In genomic region chr5:57171818-57172465, GRCh38 we compare ENCODE assay signal across 8 cellular contexts. TPM values are rescaled to one million over a fixed set of nuclear protein-coding genes. Genes with fewer than 3 reads are reported as not detected.
DNase-seq lines count a peak whose midpoint lies in the region; ATAC-seq and TF ChIP-seq lines count a peak whose summit lies in the region.

No MANE protein-coding gene starts in this region.

- intact Hi-C loops in dorsolateral prefrontal cortex (cut with DNase I) = loop anchor here (2.0 to 10.0 kb wide), 5 partner anchors 47 to 1180 kb away; partner anchors contain the start of genes IL6ST (in 1 of the 2), MAP3K1 (in 1 of the 2) and MIER3 (in 1 of the 2)

- no peaks in the 10 kb centered on the region for H3K27me3 ChIP-seq in DOHH2 (ENCODE audit: control insufficient read depth, low read length)
- no peaks in the 10 kb centered on the region for H3K27me3 ChIP-seq in dorsolateral prefrontal cortex
- no peaks in the 10 kb centered on the region for H3K27me3 ChIP-seq in neuron (ENCODE audit: insufficient read depth, low read length)

- no peak for ATAC-seq in HG03442 (IDR thresholded peaks at IDR 0.05; ENCODE audit: unreplicated experiment)

- H3K4me3 ChIP-seq in DOHH2 (ENCODE audit: low read length) (peak overlapping the region; percentile 76), dorsolateral prefrontal cortex (peak overlapping the region; percentile 66 to 100 (median 92)), neuron (ENCODE audit: low read length) (peak overlapping the region; percentile 62)

- peaks cover 15% of the 10 kb centered on the region for H3F3A ChIP-seq in DOHH2 (ENCODE audit: control insufficient read depth, insufficient read depth)

- peak overlapping the region; percentile 74 for H2AFZ ChIP-seq in neuron (ENCODE audit: low read depth, low read length)

- H3K27ac ChIP-seq in DOHH2 (ENCODE audit: low read depth, low read length) = peak overlapping the region; percentile 83
- H3K27ac ChIP-seq in dorsolateral prefrontal cortex = peak overlapping the region in 51 of 59 donors; percentile 92 to 100 (median 100)

- no peaks in the 10 kb centered on the region for H3K9me2 ChIP-seq in DOHH2 (replicated peaks; ENCODE audit: control insufficient read depth, low read length)

- peaks cover 30% of the 10 kb centered on the region for H3K36me3 ChIP-seq in DOHH2 (ENCODE audit: control insufficient read depth, low read length)
- peaks cover under 1% of the 10 kb centered on the region for H3K36me3 ChIP-seq in neuron (ENCODE audit: insufficient read depth, low read length)

- peak; percentile 40 for DNase-seq in RPMI7951 (ENCODE audit: low read depth)
- no peak for DNase-seq in dorsolateral prefrontal cortex
- no peak for DNase-seq in central memory CD4-positive, alpha-beta T cell
- DNase-seq in superior temporal gyrus (ENCODE audit: extremely low spot score) = no peak
- DNase-seq in COLO829 (ENCODE audit: low spot score) = no peak

- peaks cover 42% of the 10 kb centered on the region for H3K79me2 ChIP-seq in DOHH2 (ENCODE audit: control insufficient read depth, low read length)

- H3K4me2 ChIP-seq in DOHH2 (ENCODE audit: low read length) = peak overlapping the region; percentile 70

- H3K4me1 ChIP-seq in DOHH2 (ENCODE audit: control insufficient read depth, low read length) (peaks cover 6% of the 10 kb centered on the region), neuron (ENCODE audit: insufficient read depth, low read length) (peaks cover 6% of the 10 kb centered on the region)

- peaks cover 11% of the 10 kb centered on the region for H4K20me1 ChIP-seq in DOHH2 (ENCODE audit: control insufficient read depth, insufficient read depth, low read depth, low read length)

- no peaks in the 10 kb centered on the region for H3K9me3 ChIP-seq in DOHH2 (ENCODE audit: control insufficient read depth, insufficient read depth, low read length)
- no peaks in the 10 kb centered on the region for H3K9me3 ChIP-seq in neuron (ENCODE audit: low read length)

- no peak for TF ChIP-seq CTCF in DOHH2 (IDR thresholded peaks at IDR 0.05; ENCODE audit: low read depth, low read length, poor library complexity, severe bottlenecking)
- no peak for TF ChIP-seq CTCF in dorsolateral prefrontal cortex (IDR thresholded peaks at IDR 0.05 in 54 of 56, conservative IDR thresholded peaks at IDR 0.05 in 2 of 56; ENCODE audit: low read depth in 1 of 56, partially characterized antibody in 56 of 56)

RNA-seq across cellular contexts. Expression of gene GPBP1, which starts 1.9 kb away (rescaled TPM):
- 45.8 and 53.3 TPM in 2 replicates for total RNA-seq in RPMI7951 (2014; rRNA removed; shearing (Covaris generic))
- 100 to 1,000 TPM in 111 of 120 experiments, 10 to 100 TPM in 9; 86.6 to 165 (median 112) TPM for total RNA-seq in dorsolateral prefrontal cortex
